1 cellular context compared by ENCODE assay signal in the genomic region with DNA sequence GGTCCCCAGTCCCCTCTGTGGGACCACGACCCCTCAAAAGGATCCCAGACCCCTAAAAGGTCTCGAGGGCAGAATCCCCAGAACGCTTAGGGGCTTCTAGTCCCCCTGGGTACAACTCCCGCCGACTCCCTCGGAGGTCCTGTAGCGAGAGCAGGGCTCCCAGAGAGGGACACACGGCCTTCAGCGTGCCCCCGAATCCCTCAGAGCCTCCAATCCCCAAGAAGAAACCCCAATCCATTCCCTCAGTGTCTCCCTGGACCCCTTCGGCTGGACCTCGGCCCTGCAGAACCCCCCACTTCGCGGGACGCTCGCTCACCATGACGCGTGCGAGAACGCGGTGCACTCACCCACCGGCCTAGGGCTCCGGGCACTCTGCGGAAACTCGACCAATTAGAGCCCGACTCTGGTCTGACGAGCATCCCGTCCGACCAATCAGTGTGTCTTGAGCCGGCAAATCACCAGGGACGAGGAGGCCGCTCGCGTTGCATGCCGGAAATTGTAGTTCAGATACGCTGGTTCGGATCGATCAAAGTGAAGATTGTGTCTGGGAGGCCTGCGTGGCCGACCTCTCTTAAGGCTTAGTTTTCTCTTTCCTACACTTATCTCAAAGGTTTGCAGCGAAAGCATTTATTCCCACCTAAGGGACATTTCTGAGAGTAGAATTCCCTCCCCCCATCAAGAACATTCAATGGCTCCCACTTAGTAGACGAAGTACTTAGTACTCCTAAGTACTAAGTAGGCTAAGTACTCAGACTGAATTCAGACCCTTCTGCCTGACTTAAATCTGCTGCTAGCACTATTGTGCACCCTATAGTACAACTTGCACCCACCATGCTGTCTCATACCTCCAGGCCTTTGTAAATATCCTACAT.
TF ChIP-seq lines count a peak whose summit lies in the region.

A gene (minus strand): TSS at position 369 of the 872 bp plus-strand sequence. CDS start 50 bp downstream, at position 319.

TF ChIP-seq in HepG2, 621 proteins besides CTCF, POLR2A, EP300 and RAD21 (continued from another document and continues in another):
- TF ChIP-seq, protein P1, sequence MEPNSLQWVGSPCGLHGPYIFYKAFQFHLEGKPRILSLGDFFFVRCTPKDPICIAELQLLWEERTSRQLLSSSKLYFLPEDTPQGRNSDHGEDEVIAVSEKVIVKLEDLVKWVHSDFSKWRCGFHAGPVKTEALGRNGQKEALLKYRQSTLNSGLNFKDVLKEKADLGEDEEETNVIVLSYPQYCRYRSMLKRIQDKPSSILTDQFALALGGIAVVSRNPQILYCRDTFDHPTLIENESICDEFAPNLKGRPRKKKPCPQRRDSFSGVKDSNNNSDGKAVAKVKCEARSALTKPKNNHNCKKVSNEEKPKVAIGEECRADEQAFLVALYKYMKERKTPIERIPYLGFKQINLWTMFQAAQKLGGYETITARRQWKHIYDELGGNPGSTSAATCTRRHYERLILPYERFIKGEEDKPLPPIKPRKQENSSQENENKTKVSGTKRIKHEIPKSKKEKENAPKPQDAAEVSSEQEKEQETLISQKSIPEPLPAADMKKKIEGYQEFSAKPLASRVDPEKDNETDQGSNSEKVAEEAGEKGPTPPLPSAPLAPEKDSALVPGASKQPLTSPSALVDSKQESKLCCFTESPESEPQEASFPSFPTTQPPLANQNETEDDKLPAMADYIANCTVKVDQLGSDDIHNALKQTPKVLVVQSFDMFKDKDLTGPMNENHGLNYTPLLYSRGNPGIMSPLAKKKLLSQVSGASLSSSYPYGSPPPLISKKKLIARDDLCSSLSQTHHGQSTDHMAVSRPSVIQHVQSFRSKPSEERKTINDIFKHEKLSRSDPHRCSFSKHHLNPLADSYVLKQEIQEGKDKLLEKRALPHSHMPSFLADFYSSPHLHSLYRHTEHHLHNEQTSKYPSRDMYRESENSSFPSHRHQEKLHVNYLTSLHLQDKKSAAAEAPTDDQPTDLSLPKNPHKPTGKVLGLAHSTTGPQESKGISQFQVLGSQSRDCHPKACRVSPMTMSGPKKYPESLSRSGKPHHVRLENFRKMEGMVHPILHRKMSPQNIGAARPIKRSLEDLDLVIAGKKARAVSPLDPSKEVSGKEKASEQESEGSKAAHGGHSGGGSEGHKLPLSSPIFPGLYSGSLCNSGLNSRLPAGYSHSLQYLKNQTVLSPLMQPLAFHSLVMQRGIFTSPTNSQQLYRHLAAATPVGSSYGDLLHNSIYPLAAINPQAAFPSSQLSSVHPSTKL (CRISPR knock-in tag; IDR thresholded peaks at IDR 0.05) = peak; percentile 40; the same call in 1 of the 2 replicates
- TF ChIP-seq FLYWCH1 (CRISPR knock-in tag; IDR thresholded peaks at IDR 0.05) (no peak), ZNF556 (CRISPR knock-in tag; IDR thresholded peaks at IDR 0.05; ENCODE audit: borderline replicate concordance) (no peak), HNRNPL (IDR thresholded peaks at IDR 0.05; ENCODE audit: low read depth, low read length) (0 out of 2 replicates have a peak, but pooled peaks have one; percentile 16), FOXK1 (CRISPR knock-in tag; IDR thresholded peaks at IDR 0.05; ENCODE audit: borderline replicate concordance, low read depth) (no peak), GABPB1 (CRISPR knock-in tag; IDR thresholded peaks at IDR 0.05) (peak; percentile 88), SAP130 (CRISPR knock-in tag; IDR thresholded peaks at IDR 0.05; ENCODE audit: low read depth) (peak; percentile 88), ZFP41 (CRISPR knock-in tag; IDR thresholded peaks at IDR 0.05; ENCODE audit: borderline replicate concordance) (no peak), SRY (CRISPR knock-in tag; IDR thresholded peaks at IDR 0.05) (no peak), ZNF383 (CRISPR knock-in tag; IDR thresholded peaks at IDR 0.05; ENCODE audit: borderline replicate concordance) (no peak), KDM3A (CRISPR knock-in tag; IDR thresholded peaks at IDR 0.05; ENCODE audit: low read depth) (no peak), ZNF766 (CRISPR knock-in tag; IDR thresholded peaks at IDR 0.05; ENCODE audit: borderline replicate concordance) (no peak), TARDBP (CRISPR knock-in tag; IDR thresholded peaks at IDR 0.05) (peak; percentile 34; the same call in 1 of the 2 replicates), YY1 (IDR thresholded peaks at IDR 0.05; ENCODE audit: insufficient read depth, insufficient replicate concordance, low read depth, low read length) (peak; percentile 53), ARID2 (CRISPR knock-in tag; IDR thresholded peaks at IDR 0.05; ENCODE audit: borderline replicate concordance) (no peak), TBX2 (CRISPR knock-in tag; IDR thresholded peaks at IDR 0.05; ENCODE audit: borderline replicate concordance) (peak; percentile 48; the same call in 1 of the 2 replicates), ETV5 (CRISPR knock-in tag; IDR thresholded peaks at IDR 0.05; ENCODE audit: borderline replicate concordance) (peak; percentile 18; the same call in 1 of the 2 replicates), ZNF614 (CRISPR knock-in tag; IDR thresholded peaks at IDR 0.05; ENCODE audit: borderline replicate concordance) (no peak), GLI4 (CRISPR knock-in tag; IDR thresholded peaks at IDR 0.05; ENCODE audit: borderline replicate concordance) (0 out of 2 replicates have a peak, but pooled peaks have one; percentile 54), SIX4 (CRISPR knock-in tag; IDR thresholded peaks at IDR 0.05) (no peak), ZBTB7A (CRISPR knock-in tag; IDR thresholded peaks at IDR 0.05) (0 out of 2 replicates have a peak, but pooled peaks have one; percentile 6), ZNF326 (CRISPR knock-in tag; IDR thresholded peaks at IDR 0.05; ENCODE audit: borderline replicate concordance) (no peak), GFI1 (CRISPR knock-in tag; IDR thresholded peaks at IDR 0.05; ENCODE audit: borderline replicate concordance) (peak; percentile 53; the same call in 1 of the 2 replicates), GABPA (IDR thresholded peaks at IDR 0.05; ENCODE audit: low read depth, low read length) (no peak), GABPA (CRISPR knock-in tag; IDR thresholded peaks at IDR 0.05; ENCODE audit: low read depth) (peak; percentile 79), BCL6 (CRISPR knock-in tag; IDR thresholded peaks at IDR 0.05) (no peak), EHMT2 (IDR thresholded peaks at IDR 0.05; ENCODE audit: borderline replicate concordance, low read depth, low read length) (no peak), MAZ (IDR thresholded peaks at IDR 0.05; ENCODE audit: borderline replicate concordance, low read depth, low read length) (peak; percentile 40; the same call in 1 of the 2 replicates), MAZ (CRISPR knock-in tag; IDR thresholded peaks at IDR 0.05; ENCODE audit: low read depth) (peak; percentile 31; the same call in 1 of the 2 replicates), CBX5 (CRISPR knock-in tag; IDR thresholded peaks at IDR 0.05; ENCODE audit: borderline replicate concordance) (peak; percentile 67; the same call in 1 of the 2 replicates), NR2C2 (CRISPR knock-in tag; IDR thresholded peaks at IDR 0.05; ENCODE audit: borderline replicate concordance) (peak; percentile 67)
- TF ChIP-seq, protein P2, sequence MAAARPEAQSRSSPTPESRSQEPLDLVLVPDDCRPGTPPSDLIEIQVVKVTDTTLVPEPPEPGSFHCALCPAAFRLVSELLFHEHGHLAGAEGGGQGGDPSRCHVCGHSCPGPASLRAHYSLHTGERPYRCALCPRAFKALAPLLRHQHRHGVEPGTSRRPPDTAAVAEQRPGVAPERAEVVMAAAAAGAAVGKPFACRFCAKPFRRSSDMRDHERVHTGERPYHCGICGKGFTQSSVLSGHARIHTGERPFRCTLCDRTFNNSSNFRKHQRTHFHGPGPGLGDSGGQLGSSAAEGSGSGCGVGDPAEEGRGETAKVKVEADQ (CRISPR knock-in tag; IDR thresholded peaks at IDR 0.05; ENCODE audit: borderline replicate concordance) = peak; percentile 82; the same call in 1 of the 2 replicates
- TF ChIP-seq, protein P3, sequence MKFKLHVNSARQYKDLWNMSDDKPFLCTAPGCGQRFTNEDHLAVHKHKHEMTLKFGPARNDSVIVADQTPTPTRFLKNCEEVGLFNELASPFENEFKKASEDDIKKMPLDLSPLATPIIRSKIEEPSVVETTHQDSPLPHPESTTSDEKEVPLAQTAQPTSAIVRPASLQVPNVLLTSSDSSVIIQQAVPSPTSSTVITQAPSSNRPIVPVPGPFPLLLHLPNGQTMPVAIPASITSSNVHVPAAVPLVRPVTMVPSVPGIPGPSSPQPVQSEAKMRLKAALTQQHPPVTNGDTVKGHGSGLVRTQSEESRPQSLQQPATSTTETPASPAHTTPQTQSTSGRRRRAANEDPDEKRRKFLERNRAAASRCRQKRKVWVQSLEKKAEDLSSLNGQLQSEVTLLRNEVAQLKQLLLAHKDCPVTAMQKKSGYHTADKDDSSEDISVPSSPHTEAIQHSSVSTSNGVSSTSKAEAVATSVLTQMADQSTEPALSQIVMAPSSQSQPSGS (CRISPR knock-in tag; IDR thresholded peaks at IDR 0.05) = peak; percentile 68; the same call in 1 of the 2 replicates
- TF ChIP-seq, protein P4, sequence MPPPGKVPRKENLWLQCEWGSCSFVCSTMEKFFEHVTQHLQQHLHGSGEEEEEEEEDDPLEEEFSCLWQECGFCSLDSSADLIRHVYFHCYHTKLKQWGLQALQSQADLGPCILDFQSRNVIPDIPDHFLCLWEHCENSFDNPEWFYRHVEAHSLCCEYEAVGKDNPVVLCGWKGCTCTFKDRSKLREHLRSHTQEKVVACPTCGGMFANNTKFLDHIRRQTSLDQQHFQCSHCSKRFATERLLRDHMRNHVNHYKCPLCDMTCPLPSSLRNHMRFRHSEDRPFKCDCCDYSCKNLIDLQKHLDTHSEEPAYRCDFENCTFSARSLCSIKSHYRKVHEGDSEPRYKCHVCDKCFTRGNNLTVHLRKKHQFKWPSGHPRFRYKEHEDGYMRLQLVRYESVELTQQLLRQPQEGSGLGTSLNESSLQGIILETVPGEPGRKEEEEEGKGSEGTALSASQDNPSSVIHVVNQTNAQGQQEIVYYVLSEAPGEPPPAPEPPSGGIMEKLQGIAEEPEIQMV (CRISPR knock-in tag; IDR thresholded peaks at IDR 0.05; ENCODE audit: low read depth) = 0 out of 2 replicates have a peak, but pooled peaks have one; percentile 80
- TF ChIP-seq, protein P5, sequence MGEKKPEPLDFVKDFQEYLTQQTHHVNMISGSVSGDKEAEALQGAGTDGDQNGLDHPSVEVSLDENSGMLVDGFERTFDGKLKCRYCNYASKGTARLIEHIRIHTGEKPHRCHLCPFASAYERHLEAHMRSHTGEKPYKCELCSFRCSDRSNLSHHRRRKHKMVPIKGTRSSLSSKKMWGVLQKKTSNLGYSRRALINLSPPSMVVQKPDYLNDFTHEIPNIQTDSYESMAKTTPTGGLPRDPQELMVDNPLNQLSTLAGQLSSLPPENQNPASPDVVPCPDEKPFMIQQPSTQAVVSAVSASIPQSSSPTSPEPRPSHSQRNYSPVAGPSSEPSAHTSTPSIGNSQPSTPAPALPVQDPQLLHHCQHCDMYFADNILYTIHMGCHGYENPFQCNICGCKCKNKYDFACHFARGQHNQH (CRISPR knock-in tag; IDR thresholded peaks at IDR 0.05) = no peak; the same call in 1 of the 2 replicates
- TF ChIP-seq, protein P6, sequence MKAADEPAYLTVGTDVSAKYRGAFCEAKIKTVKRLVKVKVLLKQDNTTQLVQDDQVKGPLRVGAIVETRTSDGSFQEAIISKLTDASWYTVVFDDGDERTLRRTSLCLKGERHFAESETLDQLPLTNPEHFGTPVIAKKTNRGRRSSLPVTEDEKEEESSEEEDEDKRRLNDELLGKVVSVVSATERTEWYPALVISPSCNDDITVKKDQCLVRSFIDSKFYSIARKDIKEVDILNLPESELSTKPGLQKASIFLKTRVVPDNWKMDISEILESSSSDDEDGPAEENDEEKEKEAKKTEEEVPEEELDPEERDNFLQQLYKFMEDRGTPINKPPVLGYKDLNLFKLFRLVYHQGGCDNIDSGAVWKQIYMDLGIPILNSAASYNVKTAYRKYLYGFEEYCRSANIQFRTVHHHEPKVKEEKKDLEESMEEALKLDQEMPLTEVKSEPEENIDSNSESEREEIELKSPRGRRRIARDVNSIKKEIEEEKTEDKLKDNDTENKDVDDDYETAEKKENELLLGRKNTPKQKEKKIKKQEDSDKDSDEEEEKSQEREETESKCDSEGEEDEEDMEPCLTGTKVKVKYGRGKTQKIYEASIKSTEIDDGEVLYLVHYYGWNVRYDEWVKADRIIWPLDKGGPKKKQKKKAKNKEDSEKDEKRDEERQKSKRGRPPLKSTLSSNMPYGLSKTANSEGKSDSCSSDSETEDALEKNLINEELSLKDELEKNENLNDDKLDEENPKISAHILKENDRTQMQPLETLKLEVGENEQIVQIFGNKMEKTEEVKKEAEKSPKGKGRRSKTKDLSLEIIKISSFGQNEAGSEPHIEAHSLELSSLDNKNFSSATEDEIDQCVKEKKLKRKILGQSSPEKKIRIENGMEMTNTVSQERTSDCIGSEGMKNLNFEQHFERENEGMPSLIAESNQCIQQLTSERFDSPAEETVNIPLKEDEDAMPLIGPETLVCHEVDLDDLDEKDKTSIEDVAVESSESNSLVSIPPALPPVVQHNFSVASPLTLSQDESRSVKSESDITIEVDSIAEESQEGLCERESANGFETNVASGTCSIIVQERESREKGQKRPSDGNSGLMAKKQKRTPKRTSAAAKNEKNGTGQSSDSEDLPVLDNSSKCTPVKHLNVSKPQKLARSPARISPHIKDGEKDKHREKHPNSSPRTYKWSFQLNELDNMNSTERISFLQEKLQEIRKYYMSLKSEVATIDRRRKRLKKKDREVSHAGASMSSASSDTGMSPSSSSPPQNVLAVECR (CRISPR knock-in tag; IDR thresholded peaks at IDR 0.05; ENCODE audit: borderline replicate concordance) = peak; percentile 62; the same call in 1 of the 2 replicates
- TF ChIP-seq, protein P7, sequence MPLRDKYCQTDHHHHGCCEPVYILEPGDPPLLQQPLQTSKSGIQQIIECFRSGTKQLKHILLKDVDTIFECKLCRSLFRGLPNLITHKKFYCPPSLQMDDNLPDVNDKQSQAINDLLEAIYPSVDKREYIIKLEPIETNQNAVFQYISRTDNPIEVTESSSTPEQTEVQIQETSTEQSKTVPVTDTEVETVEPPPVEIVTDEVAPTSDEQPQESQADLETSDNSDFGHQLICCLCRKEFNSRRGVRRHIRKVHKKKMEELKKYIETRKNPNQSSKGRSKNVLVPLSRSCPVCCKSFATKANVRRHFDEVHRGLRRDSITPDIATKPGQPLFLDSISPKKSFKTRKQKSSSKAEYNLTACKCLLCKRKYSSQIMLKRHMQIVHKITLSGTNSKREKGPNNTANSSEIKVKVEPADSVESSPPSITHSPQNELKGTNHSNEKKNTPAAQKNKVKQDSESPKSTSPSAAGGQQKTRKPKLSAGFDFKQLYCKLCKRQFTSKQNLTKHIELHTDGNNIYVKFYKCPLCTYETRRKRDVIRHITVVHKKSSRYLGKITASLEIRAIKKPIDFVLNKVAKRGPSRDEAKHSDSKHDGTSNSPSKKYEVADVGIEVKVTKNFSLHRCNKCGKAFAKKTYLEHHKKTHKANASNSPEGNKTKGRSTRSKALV (CRISPR knock-in tag; IDR thresholded peaks at IDR 0.05) = peak; percentile 44; the same call in 1 of the 2 replicates
- TF ChIP-seq, protein P8, sequence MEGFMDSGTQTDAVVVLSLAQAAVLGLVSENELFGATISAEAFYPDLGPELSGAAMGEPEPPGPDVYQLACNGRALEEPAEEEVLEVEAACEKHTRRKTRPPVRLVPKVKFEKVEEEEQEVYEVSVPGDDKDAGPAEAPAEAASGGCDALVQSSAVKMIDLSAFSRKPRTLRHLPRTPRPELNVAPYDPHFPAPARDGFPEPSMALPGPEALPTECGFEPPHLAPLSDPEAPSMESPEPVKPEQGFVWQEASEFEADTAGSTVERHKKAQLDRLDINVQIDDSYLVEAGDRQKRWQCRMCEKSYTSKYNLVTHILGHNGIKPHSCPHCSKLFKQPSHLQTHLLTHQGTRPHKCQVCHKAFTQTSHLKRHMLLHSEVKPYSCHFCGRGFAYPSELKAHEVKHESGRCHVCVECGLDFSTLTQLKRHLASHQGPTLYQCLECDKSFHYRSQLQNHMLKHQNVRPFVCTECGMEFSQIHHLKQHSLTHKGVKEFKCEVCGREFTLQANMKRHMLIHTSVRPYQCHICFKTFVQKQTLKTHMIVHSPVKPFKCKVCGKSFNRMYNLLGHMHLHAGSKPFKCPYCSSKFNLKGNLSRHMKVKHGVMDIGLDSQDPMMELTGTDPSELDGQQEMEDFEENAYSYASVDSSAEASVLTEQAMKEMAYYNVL (CRISPR knock-in tag; IDR thresholded peaks at IDR 0.05; ENCODE audit: borderline replicate concordance) = no peak; the same call in 1 of the 2 replicates
